In the genomic region with DNA sequence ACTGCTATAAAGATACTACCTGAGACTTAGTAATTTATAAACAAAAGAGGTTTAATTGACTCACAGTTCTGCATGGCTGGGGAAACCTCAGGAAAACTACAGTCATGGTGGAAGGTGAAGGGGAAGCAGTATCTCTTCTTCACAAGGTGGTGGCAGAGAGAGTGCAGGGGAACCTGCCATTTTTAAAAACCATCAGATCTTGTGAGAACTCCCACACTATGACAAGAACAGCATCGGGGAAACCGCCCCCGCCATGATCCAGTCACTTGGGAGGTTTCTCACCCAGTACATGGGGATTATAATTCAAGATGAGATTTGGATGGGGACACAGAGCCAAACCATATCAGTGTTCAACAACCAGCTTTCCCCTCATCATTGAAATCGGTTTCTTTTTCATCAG, we compare ENCODE assay signal across 16 cellular contexts. TPM values are rescaled to one million over a fixed set of nuclear protein-coding genes. Genes with fewer than 3 reads are reported as not detected.
DNase-seq lines count a peak whose midpoint lies in the region; ATAC-seq, FAIRE-seq and TF ChIP-seq lines count a peak whose summit lies in the region.
"Had no signal": no experiment of that assay in that cellular context is flagged by ENCODE, and none has a peak within 500 bp of the region (broad histone marks: within the 10 kb centered on the region; RNA-seq: fewer than 3 reads in every experiment).

No MANE protein-coding gene starts in this region.

- no peak for FAIRE-seq in GM12878 (lab: Jason Lieb, UNC)
- FAIRE-seq: HepG2 had no signal

- H3K36me3 ChIP-seq in GM12878 (ENCODE audit: control insufficient read depth in 2 of 2, insufficient read depth in 2 of 2, low read length in 1 of 2) = peaks cover 0 to 9% of the 10 kb centered on the region in 2 experiments

- SMC1A ChIA-PET in GM12878 (lab: Charles Lee; ENCODE audit: uncharacterized antibody, unreplicated experiment) = no interaction called here

- no peak for TF ChIP-seq RAD21 in GM12878 (IDR thresholded peaks at IDR 0.05; ENCODE audit: insufficient read depth, low read depth, low read length)

- H3K27ac Mint-ChIP-seq in activated CD4-positive, alpha-beta T cell treated with anti-CD3 and anti-CD28 coated beads for 36 hours = no peak overlapping the region
- H3K27ac Mint-ChIP-seq in stimulated activated naive CD8-positive, alpha-beta T cell treated with anti-CD3 and anti-CD28 coated beads, Interleukin-15, amount 100 ng/mL, for 72 hours = peak overlapping the region; percentile 26 to 48

- RAD21 ChIA-PET in GM12878 (lab: Charles Lee; ENCODE audit: unreplicated experiment) = no interaction called here

- intact Hi-C loops in activated CD4-positive, alpha-beta T cell treated with anti-CD3 and anti-CD28 coated beads for 36 hours (cut with DNase I, micrococcal nuclease) = no loop called here
- intact Hi-C loops in GM12878 (cut with micrococcal nuclease; ENCODE audit: unreplicated experiment) = loop anchor here (10.0 kb wide), 1 partner anchor 104 kb away; no protein-coding TSS in a partner anchor

- H3K4me3 ChIP-seq in GM12878 = no peak overlapping the region
- H3K4me3 ChIP-seq: BLaER1 treated with 17β-estradiol and CSF1 and Interleukin-3, amounts not matched to agents 10 nM and 100 nM had no signal

- 47% methylated on average over 4 of the region's 4 CpGs for WGBS in GM12878 (ENCODE audit: insufficient coverage, insufficient replicate concordance, low lambda C conversion rate, missing lambda C conversion rate)

- no peak overlapping the region for H3K4me2 ChIP-seq in GM12878 (ENCODE audit: control insufficient read depth, insufficient read depth)

- TF ChIP-seq POLR2A in GM12878 (IDR thresholded peaks at IDR 0.05; ENCODE audit: low read depth, low read length) = no peak

- peak; percentile 47 for DNase-seq in activated CD4-positive, alpha-beta T cell treated with anti-CD3 and anti-CD28 coated beads for 36 hours
- DNase-seq in activated CD4-positive, alpha-beta T cell treated with anti-CD3 and anti-CD28 coated beads for 1 hour = no peak
- DNase-seq in stimulated activated CD4-positive, alpha-beta T cell treated with anti-CD3 and anti-CD28 coated beads, Interleukin-1b, Interleukin-23, amount 100 ng/mL, for 48 hours = peak; percentile 26
- DNase-seq in stimulated activated CD4-positive, alpha-beta T cell treated with anti-CD3 and anti-CD28 coated beads, Interleukin-4, amount 100 ng/mL, for 4 hours = no peak
- DNase-seq in GM12878 (ENCODE audit: low read depth, low spot score) (no peak), GM20000 (ENCODE audit: low spot score) (no peak)
- DNase-seq in stimulated activated naive CD8-positive, alpha-beta T cell treated with anti-CD3 and anti-CD28 coated beads, Interleukin-15, amount 100 ng/mL, for 72 hours = no peak
- no peak for DNase-seq in activated CD8-positive, alpha-beta memory T cell treated with anti-CD3 and anti-CD28 coated beads, Interleukin-2, amount 50 U/mL, for 4 hours
- DNase-seq: GF-D8, MM.1S, NCI-H1105, NCI-H1694 treated with DMSO at 0.1 percent for 48 hours had no signal

- in situ Hi-C loops in GM12878 (cut with MboI) = no loop called here

- peaks cover 50% of the 10 kb centered on the region for H3K36me3 Mint-ChIP-seq in activated CD4-positive, alpha-beta T cell treated with anti-CD3 and anti-CD28 coated beads for 36 hours (ENCODE audit: low read depth)

- H3K9me3 ChIP-seq in GM12878 (replicated peaks; ENCODE audit: control insufficient read depth, insufficient read depth, low read length) = peaks cover 2% of the 10 kb centered on the region; the same call in 2 of the 3 replicates

- H3K4me3 Mint-ChIP-seq in activated CD4-positive, alpha-beta T cell treated with anti-CD3 and anti-CD28 coated beads for 36 hours = no peak overlapping the region
- H3K4me3 Mint-ChIP-seq in stimulated activated naive CD8-positive, alpha-beta T cell treated with anti-CD3 and anti-CD28 coated beads, Interleukin-15, amount 100 ng/mL, for 72 hours = no peak overlapping the region

- H3K27me3 Mint-ChIP-seq in activated CD4-positive, alpha-beta T cell treated with anti-CD3 and anti-CD28 coated beads for 36 hours = no peaks in the 10 kb centered on the region
- no peaks in the 10 kb centered on the region for H3K27me3 Mint-ChIP-seq in stimulated activated naive CD8-positive, alpha-beta T cell treated with anti-CD3 and anti-CD28 coated beads, Interleukin-15, amount 100 ng/mL, for 72 hours

- no peaks in the 10 kb centered on the region for H3K4me1 ChIP-seq in GM12878 (ENCODE audit: control insufficient read depth, insufficient read depth, low read length)

- no TSS peak for BruUV-seq in GM12878 (replicated peaks; lab: Mats Ljungman, UMichigan)

- peaks cover 50% of the 10 kb centered on the region for H3K4me1 Mint-ChIP-seq in activated CD4-positive, alpha-beta T cell treated with anti-CD3 and anti-CD28 coated beads for 36 hours
- H3K4me1 Mint-ChIP-seq in stimulated activated naive CD8-positive, alpha-beta T cell treated with anti-CD3 and anti-CD28 coated beads, Interleukin-15, amount 100 ng/mL, for 72 hours = peaks cover 62% of the 10 kb centered on the region

- peaks cover 60% of the 10 kb centered on the region for H3K79me2 ChIP-seq in GM12878 (ENCODE audit: control insufficient read depth, insufficient read depth, low read length)

- no peak overlapping the region for H3K9ac ChIP-seq in GM12878 (ENCODE audit: control insufficient read depth, insufficient read depth, low read length)
- H3K9ac ChIP-seq: BLaER1 treated with 17β-estradiol and CSF1 and Interleukin-3, amounts not matched to agents 10 nM and 100 nM had no signal

- H2AFZ ChIP-seq in GM12878 (ENCODE audit: control insufficient read depth, low read depth, low read length) = no peak overlapping the region

- peak; percentile 59 for ATAC-seq in activated CD4-positive, alpha-beta T cell treated with anti-CD3 and anti-CD28 coated beads for 36 hours
- ATAC-seq in GM12878 = peak; percentile 51
- peak; percentile 18 for ATAC-seq in stimulated activated naive CD8-positive, alpha-beta T cell treated with anti-CD3 and anti-CD28 coated beads, Interleukin-15, amount 100 ng/mL, for 72 hours
- ATAC-seq: HepG2 had no signal

- H3K9me3 Mint-ChIP-seq in activated CD4-positive, alpha-beta T cell treated with anti-CD3 and anti-CD28 coated beads for 36 hours (ENCODE audit: low read depth) = no peaks in the 10 kb centered on the region
- no peaks in the 10 kb centered on the region for H3K9me3 Mint-ChIP-seq in stimulated activated naive CD8-positive, alpha-beta T cell treated with anti-CD3 and anti-CD28 coated beads, Interleukin-15, amount 100 ng/mL, for 72 hours

- no peaks in the 10 kb centered on the region for H4K20me1 ChIP-seq in GM12878 (ENCODE audit: control insufficient read depth, insufficient read depth)

- POLR2A ChIA-PET in activated CD4-positive, alpha-beta T cell treated with anti-CD3 and anti-CD28 coated beads for 36 hours (lab: Charles Lee) = no interaction called here
- POLR2A ChIA-PET in GM12878 (lab: Charles Lee) = no interaction called here

- TF ChIP-seq CTCF in GM12878 (IDR thresholded peaks at IDR 0.05 in 2 of 3, conservative IDR thresholded peaks at IDR 0.05 in 1 of 3; ENCODE audit: control insufficient read depth in 2 of 3, extremely low read depth in 1 of 3, insufficient read depth in 1 of 3, low read depth in 3 of 3, low read length in 3 of 3) (no peak), GM20000 (IDR thresholded peaks at IDR 0.05; ENCODE audit: extremely low read depth, missing control alignments) (no peak)

- TF ChIP-seq EP300 in GM12878 (IDR thresholded peaks at IDR 0.05; ENCODE audit: borderline replicate concordance in 1 of 2, control insufficient read depth in 1 of 2, low read depth in 2 of 2, low read length in 2 of 2) = no peak

- no peaks in the 10 kb centered on the region for H3K27me3 ChIP-seq in GM12878 (replicated peaks in 1 of 2; ENCODE audit: control insufficient read depth in 2 of 2, insufficient read depth in 2 of 2, low read length in 1 of 2)
- H3K27me3 ChIP-seq: BLaER1 treated with 17β-estradiol and CSF1 and Interleukin-3, amounts not matched to agents 10 nM and 100 nM had no signal

- no peak overlapping the region for H3K27ac ChIP-seq in GM12878 (ENCODE audit: control insufficient read depth, insufficient read depth)
- H3K27ac ChIP-seq: 22Rv1; BLaER1 treated with 17β-estradiol and CSF1 and Interleukin-3, amounts not matched to agents 10 nM and 100 nM; RWPE1 had no signal

- CTCF ChIA-PET in activated CD4-positive, alpha-beta T cell treated with anti-CD3 and anti-CD28 coated beads for 36 hours (lab: Charles Lee) = no interaction called here
- CTCF ChIA-PET in GM12878 (lab: Yijun Ruan, JAX) = no interaction called here

TF ChIP-seq in GM12878, 131 proteins besides CTCF, POLR2A, EP300 and RAD21:
- TF ChIP-seq JUNB (IDR thresholded peaks at IDR 0.05) (no peak), YY1 (IDR thresholded peaks at IDR 0.05; ENCODE audit: low read depth, low read length) (0 out of 2 replicates have a peak, but pooled peaks have one; percentile 8)
TF ChIP-seq in GM12878: peak in this region for 1.

RNA-seq across cellular contexts. Expression of gene AEBP2, which starts 49.9 kb away (rescaled TPM):
- 10 to 100 TPM; 44.2 to 52.9 TPM for total RNA-seq in activated CD4-positive, alpha-beta T cell treated with anti-CD3 and anti-CD28 coated beads for 36 hours
- 76.0 and 78.6 TPM in 2 replicates for total RNA-seq in GM12878 (2013; cell fraction: nucleolus; rRNA removed)
- total RNA-seq in GM12878 (2014; rRNA removed) = 17.6 and 20.3 TPM in 2 replicates
- 24.9 and 25.0 TPM in 2 replicates for total RNA-seq in GM12878 (2014; rRNA removed; fragmentation: Illumina TruSeq; extraction: Trizol)
- 50.1 and 50.5 TPM in 2 replicates for total RNA-seq in GM12878 (2021)
- 14.7 TPM for polyA plus RNA-seq in GM12878 (2011; ENCODE audit: low read depth)
- polyA plus RNA-seq in GM12878 (2011; rRNA removed) = 22.1 and 22.9 TPM in 2 replicates
- 10.6 and 17.7 TPM in 2 replicates for polyA plus RNA-seq in GM12878 (2011; cell fraction: cytosol; rRNA removed)
- 10.8 and 12.0 TPM in 2 replicates for polyA plus RNA-seq in GM12878 (2011; cell fraction: nucleus; rRNA removed)
- 20.0 and 25.1 TPM in 2 replicates for polyA plus RNA-seq in GM12878 (2012)
- polyA plus RNA-seq in GM12878 (2014; fragmentation: Illumina TruSeq; extraction: Trizol) = 57.7 and 68.4 TPM in 2 replicates
- 100 to 1,000 TPM in 1 of 2 experiments, 10 to 100 TPM in 1; 39.2 to 126 TPM for polyA plus RNA-seq in GM12878 (2014; fragmentation: Nextera tagmentation; extraction: Ambion mirVana)
- polyA plus RNA-seq in GM12878 (2014; rRNA removed) = 21.8 and 24.8 TPM in 2 replicates
- 10 to 100 TPM; 50.9 to 54.7 TPM for polyA plus RNA-seq in GM12878 (2016; fragmentation: Nextera tagmentation; extraction: Ambion mirVana)
- 21.7 and 40.7 TPM in 2 replicates for polyA minus RNA-seq in GM12878 (2011; rRNA and poly(A)+ RNA removed)
- 9.6 and 15.9 TPM in 2 replicates for polyA minus RNA-seq in GM12878 (2011; cell fraction: cytosol; rRNA and poly(A)+ RNA removed)
- 10.6 and 18.8 TPM in 2 replicates for polyA minus RNA-seq in GM12878 (2011; cell fraction: nucleus; rRNA and poly(A)+ RNA removed)

Comparison
In these comparisons a context has a peak if more than half of its experiments do, and no peak if none do; other contexts are left out.
1. DNase-seq: peak in activated CD4-positive, alpha-beta T cell treated with anti-CD3 and anti-CD28 coated beads for 36 hours (single experiment) and stimulated activated CD4-positive, alpha-beta T cell treated with anti-CD3 and anti-CD28 coated beads, Interleukin-1b, Interleukin-23, amount 100 ng/mL, for 48 hours (single experiment); none in activated CD4-positive, alpha-beta T cell treated with anti-CD3 and anti-CD28 coated beads for 1 hour (single experiment), stimulated activated CD4-positive, alpha-beta T cell treated with anti-CD3 and anti-CD28 coated beads, Interleukin-4, amount 100 ng/mL, for 4 hours (0 of 2), GM12878 (single experiment), stimulated activated naive CD8-positive, alpha-beta T cell treated with anti-CD3 and anti-CD28 coated beads, Interleukin-15, amount 100 ng/mL, for 72 hours (0 of 2), GM20000 (single experiment) and activated CD8-positive, alpha-beta memory T cell treated with anti-CD3 and anti-CD28 coated beads, Interleukin-2, amount 50 U/mL, for 4 hours (single experiment).
2. Peak in every context shown above with its lines, with median percentiles within 50 percentile points of each other: ATAC-seq.